Comparison of ENCODE assay signal across 13 cellular contexts in the genomic region with DNA sequence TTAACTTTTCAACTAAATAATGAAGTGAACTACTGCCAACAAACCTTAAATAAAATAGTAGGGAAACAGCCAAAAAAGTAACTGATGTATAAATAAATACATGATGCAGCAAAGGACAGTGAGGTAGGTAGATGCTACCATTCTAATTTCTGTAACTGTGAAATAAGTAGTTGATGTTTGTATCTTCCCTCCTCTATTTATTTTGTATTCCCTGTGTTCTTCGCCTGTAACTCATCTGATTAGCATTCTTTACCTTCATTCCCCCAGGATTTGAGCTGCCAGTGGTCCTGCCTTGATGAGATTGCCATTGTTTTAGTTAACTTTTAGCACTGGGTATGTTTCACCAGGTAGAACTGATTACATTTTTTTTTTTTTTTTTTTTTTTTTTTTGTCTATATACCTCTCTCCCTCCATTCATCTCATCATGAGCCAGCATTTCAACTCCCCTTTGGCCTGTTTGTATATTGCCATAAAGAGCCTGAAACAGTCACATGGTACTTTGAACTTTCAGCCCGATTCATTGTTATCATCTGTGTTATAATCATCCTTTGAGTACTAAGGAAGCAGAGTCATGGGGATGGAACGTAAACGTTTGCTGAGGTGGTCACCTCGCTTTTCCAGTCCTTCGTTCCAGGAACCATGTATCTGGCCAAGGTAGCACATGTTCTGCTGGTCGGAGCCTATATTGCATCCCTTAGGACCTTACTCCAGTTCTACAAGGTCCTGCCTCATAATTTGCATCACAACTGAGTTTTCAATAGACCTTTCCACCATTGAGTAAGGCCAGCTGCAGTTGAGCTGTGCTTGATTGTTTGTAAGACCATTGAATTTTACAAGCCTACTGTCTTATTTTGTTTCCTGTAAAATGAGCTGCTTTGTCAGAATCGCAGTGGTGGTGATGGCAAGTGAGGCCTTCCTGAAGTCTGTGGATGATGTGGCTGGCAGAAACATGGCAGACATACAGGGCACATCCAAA.
DNase-seq lines count a peak whose midpoint lies in the region; ATAC-seq and TF ChIP-seq lines count a peak whose summit lies in the region.
"Had no signal": no experiment of that assay in that cellular context is flagged by ENCODE, and none has a peak within 500 bp of the region (broad histone marks: within the 10 kb centered on the region; RNA-seq: fewer than 3 reads in every experiment).

No MANE protein-coding gene starts in this region.

- intact Hi-C loops in PC-3 (cut with micrococcal nuclease), result no loop called here
- intact Hi-C loops in esophagus squamous epithelium (cut with DNase I), result no loop called here
- intact Hi-C loops in tibial artery (cut with DNase I; ENCODE audit: low total_unique reads), result no loop called here

- peak; percentile 84 for ATAC-seq in PC-3
- ATAC-seq: activated CD8-positive, alpha-beta memory T cell treated with anti-CD3 and anti-CD28 coated beads, Interleukin-2, amount 10 ng/mL, durations not matched to agents 7 days and 5 days; esophagus mucosa had no signal

- CTCF ChIA-PET in PC-3 (lab: Charles Lee), result no interaction called here

- H3K4me1 ChIP-seq in PC-3 (ENCODE audit: insufficient read depth, low read length) (peaks cover 24% of the 10 kb centered on the region), esophagus squamous epithelium (peaks cover 0 to 10% (median 7%) of the 10 kb centered on the region in 3 donors), tibial artery (peaks cover 0 to 16% (median 8%) of the 10 kb centered on the region in 4 donors)

- H3K36me3 ChIP-seq in PC-3 (ENCODE audit: low read depth, low read length) (peaks cover 13% of the 10 kb centered on the region; the same call in 1 of the 2 replicates), esophagus squamous epithelium (peaks cover 0 to 30% (median 0%) of the 10 kb centered on the region in 3 donors), tibial artery (no peaks in the 10 kb centered on the region)

- H3K79me2 ChIP-seq in PC-3 (ENCODE audit: low read length), result no peaks in the 10 kb centered on the region

- H3K27me3 ChIP-seq in PC-3 (ENCODE audit: low read length) (no peaks in the 10 kb centered on the region), esophagus squamous epithelium (no peaks in the 10 kb centered on the region), tibial artery (no peaks in the 10 kb centered on the region)

- H3K9ac ChIP-seq in PC-3 (ENCODE audit: low read length), result peak overlapping the region; percentile 70

- DNase-seq in NCI-H345 (lab: John Stamatoyannopoulos, UW) (peak; percentile 59), NCI-H345 treated with DMSO at 0.1 percent for 48 hours (lab: John Stamatoyannopoulos, UW; ENCODE audit: unreplicated experiment) (no peak), PC-3 (peak; percentile 90), esophagus squamous epithelium (lab: John Stamatoyannopoulos, UW) (no peak), tibial artery (no peak), foreskin melanocyte (no peak), GM03348 (ENCODE audit: low spot score) (no peak), OCI-M2 (lab: John Stamatoyannopoulos, UW; ENCODE audit: unreplicated experiment) (no peak)
- DNase-seq: activated CD8-positive, alpha-beta memory T cell treated with anti-CD3 and anti-CD28 coated beads, Interleukin-2, amount 10 ng/mL, durations not matched to agents 7 days and 5 days; activated naive CD4-positive, alpha-beta T cell treated with Interleukin-2 at 50 U/mL for 16 hours; caudate nucleus; NCI-H446 had no signal

- H3K9me3 ChIP-seq in PC-3 (ENCODE audit: low read length), result no peaks in the 10 kb centered on the region
- H3K9me3 ChIP-seq in esophagus squamous epithelium, result no peaks in the 10 kb centered on the region
- no peaks in the 10 kb centered on the region for H3K9me3 ChIP-seq in tibial artery

- H3K9me2 ChIP-seq in PC-3 (replicated peaks; ENCODE audit: low read length), result no peaks in the 10 kb centered on the region

- POLR2A ChIA-PET in PC-3 (lab: Charles Lee; ENCODE audit: unreplicated experiment), result interaction anchor here (0.7 kb wide), 1 partner anchor 27 kb away, joined by 5 read pairs; no protein-coding TSS in a partner anchor

- H3F3A ChIP-seq in PC-3 (ENCODE audit: low read length, unreplicated experiment), result no peaks in the 10 kb centered on the region

- no peak for TF ChIP-seq POLR2A in esophagus squamous epithelium (IDR thresholded peaks at IDR 0.05)

- H3K27ac ChIP-seq in PC-3 (ENCODE audit: low read length), result peak overlapping the region; percentile 93
- H3K27ac ChIP-seq in esophagus squamous epithelium, result peak overlapping the region in 3 of 4 donors; percentile 38 to 85 (median 77)
- peak overlapping the region; percentile 76 to 82 for H3K27ac ChIP-seq in tibial artery

- H3K4me3 ChIP-seq in PC-3 (ENCODE audit: low read length), result no peak overlapping the region
- H3K4me3 ChIP-seq in esophagus squamous epithelium, result no peak overlapping the region
- H3K4me3 ChIP-seq in tibial artery, result no peak overlapping the region

- H3K4me2 ChIP-seq in PC-3 (ENCODE audit: low read length), result peak overlapping the region; percentile 30; the same call in 1 of the 2 replicates

- H4K20me1 ChIP-seq in PC-3 (ENCODE audit: low read length), result no peaks in the 10 kb centered on the region

- H2AFZ ChIP-seq in PC-3 (ENCODE audit: low read length), result no peak overlapping the region

- TF ChIP-seq CTCF in PC-3 (conservative IDR thresholded peaks at IDR 0.05; ENCODE audit: low read depth, low read length) (no peak), esophagus squamous epithelium (IDR thresholded peaks at IDR 0.05) (no peak), tibial artery (IDR thresholded peaks at IDR 0.05) (no peak)

- no TSS peak for BruUV-seq in PC-3 (replicated peaks; lab: Mats Ljungman, UMichigan)

- WGBS in esophagus squamous epithelium, 2 donors, result 74 to 91% methylated on average over 7 to 8 of the region's 8 CpGs

Comparison
In these comparisons a context has a peak if more than half of its experiments do, and no peak if none do; other contexts are left out.
1. DNase-seq: peak in NCI-H345 (single experiment) and PC-3 (single experiment); none in NCI-H345 treated with DMSO at 0.1 percent for 48 hours (single experiment), esophagus squamous epithelium (single experiment), tibial artery (0 of 2), foreskin melanocyte (single experiment), GM03348 (single experiment) and OCI-M2 (single experiment).
2. Peak in every context shown above with its lines, with median percentiles within 50 percentile points of each other: H3K27ac ChIP-seq.